In genomic region chr11:3590193-3590592, GRCh38 we compare ENCODE assay signal across 15 cellular contexts. TPM values are rescaled to one million over a fixed set of nuclear protein-coding genes. Genes with fewer than 3 reads are reported as not detected.
"Had no signal": no experiment of that assay in that cellular context is flagged by ENCODE, and none has a peak within 500 bp of the region (broad histone marks: within the 10 kb centered on the region; RNA-seq: fewer than 3 reads in every experiment).

No MANE protein-coding gene starts in this region.

RNA-seq across cellular contexts. Expression of gene ART5, which starts 51.6 kb away (rescaled TPM):
- total RNA-seq: kidney, left colon, mammary epithelial cell, mononuclear cell, natural killer cell, posterior vena cava, temporal lobe, tibial nerve, ureter had no signal
- polyA plus RNA-seq: immature natural killer cell, liver, mammary epithelial cell had no signal

RNA-seq across cellular contexts. Expression of gene ART1, which starts 54.7 kb away (rescaled TPM):
- total RNA-seq: left colon, liver, mammary epithelial cell, mesothelial cell of epicardium, mononuclear cell, natural killer cell, osteocyte, smooth muscle cell, temporal lobe, ureter, uterus had no signal
- polyA plus RNA-seq: immature natural killer cell, liver, mammary epithelial cell, smooth muscle cell had no signal
